Comparison of ENCODE assay signal across 1 cellular context in the genomic region with DNA sequence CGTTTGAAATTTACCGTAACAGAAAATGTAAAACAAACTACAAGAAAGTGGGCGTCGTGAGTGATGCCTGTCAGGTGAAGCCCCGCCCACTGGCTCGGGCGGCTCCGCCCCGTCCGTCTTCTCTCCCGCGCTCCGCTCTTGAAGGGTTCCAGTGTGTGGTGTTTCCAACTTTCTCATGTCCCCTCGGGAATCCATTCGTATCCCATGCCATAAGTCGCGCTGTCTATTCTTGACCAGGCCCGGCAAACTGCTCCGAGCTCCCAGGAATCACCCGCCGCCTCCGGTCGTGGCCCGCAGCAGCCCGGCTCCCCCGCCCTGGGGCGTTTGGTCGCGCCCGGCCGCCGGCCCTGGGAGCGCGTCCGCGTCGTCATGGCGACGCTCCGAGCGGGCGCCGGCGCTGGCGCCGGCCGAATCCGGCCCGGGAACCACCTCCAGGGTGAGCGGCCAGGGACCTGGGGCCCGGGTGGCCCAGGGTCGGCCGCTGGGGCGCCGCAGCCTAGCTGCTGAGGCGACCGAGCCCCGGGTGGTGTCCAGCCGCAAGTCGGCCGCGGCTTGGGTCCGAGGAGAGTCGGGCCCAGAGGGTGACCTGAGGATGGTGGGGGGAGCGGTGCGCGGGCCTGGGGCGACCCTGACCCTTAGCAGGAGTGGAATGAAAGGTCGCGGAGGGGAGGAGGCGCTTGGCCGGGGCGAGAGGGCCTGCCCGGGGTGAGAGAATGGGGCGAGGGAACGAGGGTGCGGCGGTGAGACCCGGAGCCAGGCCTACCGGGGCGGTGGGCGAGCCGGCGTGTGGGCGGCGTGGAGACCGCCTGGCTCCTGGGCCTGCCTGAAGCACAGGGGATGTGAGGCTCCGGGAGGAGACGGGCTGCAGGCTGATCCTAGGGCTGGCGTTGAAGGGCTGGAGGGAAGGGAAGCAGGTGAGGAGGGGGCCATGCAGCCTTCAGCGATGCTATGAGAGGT.
TF ChIP-seq lines count a peak whose summit lies in the region.

A gene (plus strand): TSS at position 375 of the 957 bp plus-strand sequence. CDS start 1,683 bp downstream, outside the sequence.

TF ChIP-seq in HepG2, 621 proteins besides CTCF, POLR2A, EP300 and RAD21 (continued from another document and continues in another):
- TF ChIP-seq, protein P1, sequence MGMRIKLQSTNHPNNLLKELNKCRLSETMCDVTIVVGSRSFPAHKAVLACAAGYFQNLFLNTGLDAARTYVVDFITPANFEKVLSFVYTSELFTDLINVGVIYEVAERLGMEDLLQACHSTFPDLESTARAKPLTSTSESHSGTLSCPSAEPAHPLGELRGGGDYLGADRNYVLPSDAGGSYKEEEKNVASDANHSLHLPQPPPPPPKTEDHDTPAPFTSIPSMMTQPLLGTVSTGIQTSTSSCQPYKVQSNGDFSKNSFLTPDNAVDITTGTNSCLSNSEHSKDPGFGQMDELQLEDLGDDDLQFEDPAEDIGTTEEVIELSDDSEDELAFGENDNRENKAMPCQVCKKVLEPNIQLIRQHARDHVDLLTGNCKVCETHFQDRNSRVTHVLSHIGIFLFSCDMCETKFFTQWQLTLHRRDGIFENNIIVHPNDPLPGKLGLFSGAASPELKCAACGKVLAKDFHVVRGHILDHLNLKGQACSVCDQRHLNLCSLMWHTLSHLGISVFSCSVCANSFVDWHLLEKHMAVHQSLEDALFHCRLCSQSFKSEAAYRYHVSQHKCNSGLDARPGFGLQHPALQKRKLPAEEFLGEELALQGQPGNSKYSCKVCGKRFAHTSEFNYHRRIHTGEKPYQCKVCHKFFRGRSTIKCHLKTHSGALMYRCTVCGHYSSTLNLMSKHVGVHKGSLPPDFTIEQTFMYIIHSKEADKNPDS (CRISPR knock-in tag; IDR thresholded peaks at IDR 0.05), result no peak
- TF ChIP-seq, protein P2, sequence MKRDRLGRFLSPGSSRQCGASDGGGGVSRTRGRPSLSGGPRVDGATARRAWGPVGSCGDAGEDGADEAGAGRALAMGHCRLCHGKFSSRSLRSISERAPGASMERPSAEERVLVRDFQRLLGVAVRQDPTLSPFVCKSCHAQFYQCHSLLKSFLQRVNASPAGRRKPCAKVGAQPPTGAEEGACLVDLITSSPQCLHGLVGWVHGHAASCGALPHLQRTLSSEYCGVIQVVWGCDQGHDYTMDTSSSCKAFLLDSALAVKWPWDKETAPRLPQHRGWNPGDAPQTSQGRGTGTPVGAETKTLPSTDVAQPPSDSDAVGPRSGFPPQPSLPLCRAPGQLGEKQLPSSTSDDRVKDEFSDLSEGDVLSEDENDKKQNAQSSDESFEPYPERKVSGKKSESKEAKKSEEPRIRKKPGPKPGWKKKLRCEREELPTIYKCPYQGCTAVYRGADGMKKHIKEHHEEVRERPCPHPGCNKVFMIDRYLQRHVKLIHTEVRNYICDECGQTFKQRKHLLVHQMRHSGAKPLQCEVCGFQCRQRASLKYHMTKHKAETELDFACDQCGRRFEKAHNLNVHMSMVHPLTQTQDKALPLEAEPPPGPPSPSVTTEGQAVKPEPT (CRISPR knock-in tag; IDR thresholded peaks at IDR 0.05; ENCODE audit: low read depth), result 0 out of 2 replicates have a peak, but pooled peaks have one; percentile 47
- TF ChIP-seq, protein P3, sequence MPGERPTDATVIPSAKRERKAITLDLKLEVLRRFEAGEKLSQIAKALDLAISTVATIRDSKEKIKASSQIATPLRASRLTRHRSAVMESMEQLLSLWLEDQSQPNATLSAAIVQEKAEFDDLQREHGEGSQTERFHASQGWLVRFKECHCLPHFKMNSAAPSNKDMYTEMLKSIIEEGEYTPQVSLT (CRISPR knock-in tag; IDR thresholded peaks at IDR 0.05; ENCODE audit: borderline replicate concordance, low read depth), result no peak
- TF ChIP-seq PCBP2 (optimal IDR thresholded peaks at IDR 0.05; ENCODE audit: low read depth, low read length, poor library complexity, severe bottlenecking) (no peak), RFXAP (CRISPR knock-in tag; IDR thresholded peaks at IDR 0.05; ENCODE audit: borderline replicate concordance) (no peak), FIP1L1 (IDR thresholded peaks at IDR 0.05; ENCODE audit: borderline replicate concordance, insufficient read depth, low read depth, low read length) (no peak), SP1 (IDR thresholded peaks at IDR 0.05) (no peak), SP1 (CRISPR knock-in tag; IDR thresholded peaks at IDR 0.05) (peak; percentile 89), FOXA1 (IDR thresholded peaks at IDR 0.05) (no peak), FOXA1 (CRISPR knock-in tag; IDR thresholded peaks at IDR 0.05) (no peak), NONO (IDR thresholded peaks at IDR 0.05) (no peak), NONO (CRISPR knock-in tag; conservative IDR thresholded peaks at IDR 0.05) (0 out of 2 replicates have a peak, but pooled peaks have one; percentile 36), ZNF235 (CRISPR knock-in tag; IDR thresholded peaks at IDR 0.05; ENCODE audit: borderline replicate concordance) (no peak; the same call in 1 of the 2 replicates), ZNF672 (CRISPR knock-in tag; IDR thresholded peaks at IDR 0.05) (no peak), KMT2B (CRISPR knock-in tag; IDR thresholded peaks at IDR 0.05) (no peak), MED1 (CRISPR knock-in tag; IDR thresholded peaks at IDR 0.05) (no peak), ZNF143 (CRISPR knock-in tag; IDR thresholded peaks at IDR 0.05) (0 out of 2 replicates have a peak, but pooled peaks have one; percentile 26), CCAR2 (optimal IDR thresholded peaks at IDR 0.05; ENCODE audit: low read depth, low read length) (no peak), HOXA7 (CRISPR knock-in tag; IDR thresholded peaks at IDR 0.05) (no peak), ZNF589 (CRISPR knock-in tag; conservative IDR thresholded peaks at IDR 0.05) (no peak), ZNF546 (CRISPR knock-in tag; conservative IDR thresholded peaks at IDR 0.05) (no peak), ZFP41 (CRISPR knock-in tag; IDR thresholded peaks at IDR 0.05; ENCODE audit: borderline replicate concordance) (no peak), ZNF354B (CRISPR knock-in tag; IDR thresholded peaks at IDR 0.05) (0 out of 2 replicates have a peak, but pooled peaks have one; percentile 30), STAT5B (CRISPR knock-in tag; IDR thresholded peaks at IDR 0.05) (no peak), MAZ (IDR thresholded peaks at IDR 0.05; ENCODE audit: borderline replicate concordance, low read depth, low read length) (no peak), MAZ (CRISPR knock-in tag; IDR thresholded peaks at IDR 0.05; ENCODE audit: low read depth) (peak; percentile 86), ZNF607 (CRISPR knock-in tag; IDR thresholded peaks at IDR 0.05; ENCODE audit: borderline replicate concordance) (peak; percentile 28; the same call in 1 of the 2 replicates), ZSCAN20 (CRISPR knock-in tag; IDR thresholded peaks at IDR 0.05; ENCODE audit: borderline replicate concordance) (peak; percentile 74; the same call in 1 of the 2 replicates), RARG (CRISPR knock-in tag; IDR thresholded peaks at IDR 0.05; ENCODE audit: low read depth) (no peak), RBM39 (IDR thresholded peaks at IDR 0.05; ENCODE audit: low read depth, low read length, poor library complexity, severe bottlenecking) (peak; percentile 46), NFE2L2 (IDR thresholded peaks at IDR 0.05; ENCODE audit: low read length) (no peak)
- TF ChIP-seq, protein P4, sequence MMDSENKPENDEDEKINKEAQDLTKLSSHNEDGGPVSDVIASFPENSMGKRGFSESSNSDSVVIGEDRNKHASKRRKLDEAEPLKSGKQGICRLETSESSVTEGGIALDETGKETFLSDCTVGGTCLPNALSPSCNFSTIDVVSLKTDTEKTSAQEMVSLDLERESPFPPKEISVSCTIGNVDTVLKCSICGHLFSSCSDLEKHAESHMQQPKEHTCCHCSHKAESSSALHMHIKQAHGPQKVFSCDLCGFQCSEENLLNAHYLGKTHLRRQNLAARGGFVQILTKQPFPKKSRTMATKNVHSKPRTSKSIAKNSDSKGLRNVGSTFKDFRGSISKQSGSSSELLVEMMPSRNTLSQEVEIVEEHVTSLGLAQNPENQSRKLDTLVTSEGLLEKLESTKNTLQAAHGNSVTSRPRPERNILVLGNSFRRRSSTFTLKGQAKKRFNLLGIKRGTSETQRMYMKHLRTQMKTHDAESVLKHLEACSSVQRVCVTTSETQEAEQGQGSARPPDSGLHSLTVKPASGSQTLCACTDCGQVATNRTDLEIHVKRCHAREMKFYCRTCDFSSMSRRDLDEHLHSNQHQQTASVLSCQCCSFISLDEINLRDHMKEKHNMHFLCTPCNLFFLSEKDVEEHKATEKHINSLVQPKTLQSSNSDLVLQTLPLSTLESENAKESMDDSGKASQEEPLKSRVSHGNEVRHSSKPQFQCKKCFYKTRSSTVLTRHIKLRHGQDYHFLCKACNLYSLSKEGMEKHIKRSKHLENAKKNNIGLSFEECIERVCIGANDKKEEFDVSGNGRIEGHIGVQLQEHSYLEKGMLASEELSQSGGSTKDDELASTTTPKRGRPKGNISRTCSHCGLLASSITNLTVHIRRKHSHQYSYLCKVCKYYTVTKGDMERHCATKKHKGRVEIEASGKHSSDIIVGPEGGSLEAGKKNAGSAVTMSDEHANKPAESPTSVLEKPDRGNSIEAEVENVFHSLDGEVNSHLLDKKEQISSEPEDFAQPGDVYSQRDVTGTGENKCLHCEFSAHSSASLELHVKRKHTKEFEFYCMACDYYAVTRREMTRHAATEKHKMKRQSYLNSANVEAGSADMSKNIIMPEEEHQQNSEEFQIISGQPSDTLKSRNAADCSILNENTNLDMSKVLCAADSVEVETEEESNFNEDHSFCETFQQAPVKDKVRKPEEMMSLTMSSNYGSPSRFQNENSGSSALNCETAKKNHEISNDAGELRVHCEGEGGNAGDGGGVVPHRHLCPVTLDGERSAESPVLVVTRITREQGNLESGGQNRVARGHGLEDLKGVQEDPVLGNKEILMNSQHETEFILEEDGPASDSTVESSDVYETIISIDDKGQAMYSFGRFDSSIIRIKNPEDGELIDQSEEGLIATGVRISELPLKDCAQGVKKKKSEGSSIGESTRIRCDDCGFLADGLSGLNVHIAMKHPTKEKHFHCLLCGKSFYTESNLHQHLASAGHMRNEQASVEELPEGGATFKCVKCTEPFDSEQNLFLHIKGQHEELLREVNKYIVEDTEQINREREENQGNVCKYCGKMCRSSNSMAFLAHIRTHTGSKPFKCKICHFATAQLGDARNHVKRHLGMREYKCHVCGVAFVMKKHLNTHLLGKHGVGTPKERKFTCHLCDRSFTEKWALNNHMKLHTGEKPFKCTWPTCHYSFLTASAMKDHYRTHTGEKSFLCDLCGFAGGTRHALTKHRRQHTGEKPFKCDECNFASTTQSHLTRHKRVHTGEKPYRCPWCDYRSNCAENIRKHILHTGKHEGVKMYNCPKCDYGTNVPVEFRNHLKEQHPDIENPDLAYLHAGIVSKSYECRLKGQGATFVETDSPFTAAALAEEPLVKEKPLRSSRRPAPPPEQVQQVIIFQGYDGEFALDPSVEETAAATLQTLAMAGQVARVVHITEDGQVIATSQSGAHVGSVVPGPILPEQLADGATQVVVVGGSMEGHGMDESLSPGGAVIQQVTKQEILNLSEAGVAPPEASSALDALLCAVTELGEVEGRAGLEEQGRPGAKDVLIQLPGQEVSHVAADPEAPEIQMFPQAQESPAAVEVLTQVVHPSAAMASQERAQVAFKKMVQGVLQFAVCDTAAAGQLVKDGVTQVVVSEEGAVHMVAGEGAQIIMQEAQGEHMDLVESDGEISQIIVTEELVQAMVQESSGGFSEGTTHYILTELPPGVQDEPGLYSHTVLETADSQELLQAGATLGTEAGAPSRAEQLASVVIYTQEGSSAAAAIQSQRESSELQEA (CRISPR knock-in tag; IDR thresholded peaks at IDR 0.05; ENCODE audit: not compliant biosample characterization), result peak; percentile 65
- TF ChIP-seq, protein P5, sequence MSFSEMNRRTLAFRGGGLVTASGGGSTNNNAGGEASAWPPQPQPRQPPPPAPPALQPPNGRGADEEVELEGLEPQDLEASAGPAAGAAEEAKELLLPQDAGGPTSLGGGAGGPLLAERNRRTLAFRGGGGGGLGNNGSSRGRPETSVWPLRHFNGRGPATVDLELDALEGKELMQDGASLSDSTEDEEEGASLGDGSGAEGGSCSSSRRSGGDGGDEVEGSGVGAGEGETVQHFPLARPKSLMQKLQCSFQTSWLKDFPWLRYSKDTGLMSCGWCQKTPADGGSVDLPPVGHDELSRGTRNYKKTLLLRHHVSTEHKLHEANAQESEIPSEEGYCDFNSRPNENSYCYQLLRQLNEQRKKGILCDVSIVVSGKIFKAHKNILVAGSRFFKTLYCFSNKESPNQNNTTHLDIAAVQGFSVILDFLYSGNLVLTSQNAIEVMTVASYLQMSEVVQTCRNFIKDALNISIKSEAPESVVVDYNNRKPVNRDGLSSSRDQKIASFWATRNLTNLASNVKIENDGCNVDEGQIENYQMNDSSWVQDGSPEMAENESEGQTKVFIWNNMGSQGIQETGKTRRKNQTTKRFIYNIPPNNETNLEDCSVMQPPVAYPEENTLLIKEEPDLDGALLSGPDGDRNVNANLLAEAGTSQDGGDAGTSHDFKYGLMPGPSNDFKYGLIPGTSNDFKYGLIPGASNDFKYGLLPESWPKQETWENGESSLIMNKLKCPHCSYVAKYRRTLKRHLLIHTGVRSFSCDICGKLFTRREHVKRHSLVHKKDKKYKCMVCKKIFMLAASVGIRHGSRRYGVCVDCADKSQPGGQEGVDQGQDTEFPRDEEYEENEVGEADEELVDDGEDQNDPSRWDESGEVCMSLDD (CRISPR knock-in tag; IDR thresholded peaks at IDR 0.05; ENCODE audit: borderline replicate concordance), result no peak
- TF ChIP-seq, protein P6, sequence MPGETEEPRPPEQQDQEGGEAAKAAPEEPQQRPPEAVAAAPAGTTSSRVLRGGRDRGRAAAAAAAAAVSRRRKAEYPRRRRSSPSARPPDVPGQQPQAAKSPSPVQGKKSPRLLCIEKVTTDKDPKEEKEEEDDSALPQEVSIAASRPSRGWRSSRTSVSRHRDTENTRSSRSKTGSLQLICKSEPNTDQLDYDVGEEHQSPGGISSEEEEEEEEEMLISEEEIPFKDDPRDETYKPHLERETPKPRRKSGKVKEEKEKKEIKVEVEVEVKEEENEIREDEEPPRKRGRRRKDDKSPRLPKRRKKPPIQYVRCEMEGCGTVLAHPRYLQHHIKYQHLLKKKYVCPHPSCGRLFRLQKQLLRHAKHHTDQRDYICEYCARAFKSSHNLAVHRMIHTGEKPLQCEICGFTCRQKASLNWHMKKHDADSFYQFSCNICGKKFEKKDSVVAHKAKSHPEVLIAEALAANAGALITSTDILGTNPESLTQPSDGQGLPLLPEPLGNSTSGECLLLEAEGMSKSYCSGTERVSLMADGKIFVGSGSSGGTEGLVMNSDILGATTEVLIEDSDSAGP (CRISPR knock-in tag; IDR thresholded peaks at IDR 0.05; ENCODE audit: borderline replicate concordance), result no peak; the same call in 1 of the 2 replicates
- TF ChIP-seq, protein P7, sequence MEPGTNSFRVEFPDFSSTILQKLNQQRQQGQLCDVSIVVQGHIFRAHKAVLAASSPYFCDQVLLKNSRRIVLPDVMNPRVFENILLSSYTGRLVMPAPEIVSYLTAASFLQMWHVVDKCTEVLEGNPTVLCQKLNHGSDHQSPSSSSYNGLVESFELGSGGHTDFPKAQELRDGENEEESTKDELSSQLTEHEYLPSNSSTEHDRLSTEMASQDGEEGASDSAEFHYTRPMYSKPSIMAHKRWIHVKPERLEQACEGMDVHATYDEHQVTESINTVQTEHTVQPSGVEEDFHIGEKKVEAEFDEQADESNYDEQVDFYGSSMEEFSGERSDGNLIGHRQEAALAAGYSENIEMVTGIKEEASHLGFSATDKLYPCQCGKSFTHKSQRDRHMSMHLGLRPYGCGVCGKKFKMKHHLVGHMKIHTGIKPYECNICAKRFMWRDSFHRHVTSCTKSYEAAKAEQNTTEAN (CRISPR knock-in tag; conservative IDR thresholded peaks at IDR 0.05), result no peak
- TF ChIP-seq, protein P8, sequence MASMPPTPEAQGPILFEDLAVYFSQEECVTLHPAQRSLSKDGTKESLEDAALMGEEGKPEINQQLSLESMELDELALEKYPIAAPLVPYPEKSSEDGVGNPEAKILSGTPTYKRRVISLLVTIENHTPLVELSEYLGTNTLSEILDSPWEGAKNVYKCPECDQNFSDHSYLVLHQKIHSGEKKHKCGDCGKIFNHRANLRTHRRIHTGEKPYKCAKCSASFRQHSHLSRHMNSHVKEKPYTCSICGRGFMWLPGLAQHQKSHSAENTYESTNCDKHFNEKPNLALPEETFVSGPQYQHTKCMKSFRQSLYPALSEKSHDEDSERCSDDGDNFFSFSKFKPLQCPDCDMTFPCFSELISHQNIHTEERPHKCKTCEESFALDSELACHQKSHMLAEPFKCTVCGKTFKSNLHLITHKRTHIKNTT (CRISPR knock-in tag; IDR thresholded peaks at IDR 0.05), result no peak
